ENCODE assay signal across 11 cellular contexts in genomic region chr11:120723751-120724150, GRCh38.
"Had no signal": no experiment of that assay in that cellular context is flagged by ENCODE, and none has a peak within 500 bp of the region (broad histone marks: within the 10 kb centered on the region; RNA-seq: fewer than 3 reads in every experiment).

No MANE protein-coding gene starts in this region.

- H3K4me3 ChIP-seq: GM23248, HAP-1 had no signal

- H3K27ac Mint-ChIP-seq: HFFc6, IgD-negative memory B cell had no signal

- H3K4me3 Mint-ChIP-seq: HFFc6, IgD-negative memory B cell had no signal

- H3K36me3 Mint-ChIP-seq: IgD-negative memory B cell had no signal

- ATAC-seq: HCT116, HepG2 had no signal

- H3K27ac ChIP-seq: GM23248, HL-60, KMS-11 had no signal

- H3K36me3 ChIP-seq: HAP-1 had no signal

- FAIRE-seq: HepG2 had no signal

- DNase-seq: GM23248, GOT3, H7, HFFc6, KBM-7 had no signal

- H3K9me3 Mint-ChIP-seq: HFFc6 had no signal

- H3K4me1 ChIP-seq: HAP-1 had no signal
